In genomic region chr2:23803965-23804542, GRCh38 we compare ENCODE assay signal across 10 cellular contexts.
DNase-seq lines count a peak whose midpoint lies in the region; ATAC-seq and FAIRE-seq lines count a peak whose summit lies in the region.
"Had no signal": no experiment of that assay in that cellular context is flagged by ENCODE, and none has a peak within 500 bp of the region (broad histone marks: within the 10 kb centered on the region; RNA-seq: fewer than 3 reads in every experiment).

No MANE protein-coding gene starts in this region.

- H3K36me3 Mint-ChIP-seq in activated naive CD4-positive, alpha-beta T cell treated with anti-CD3 and anti-CD28 coated beads, Interleukin-2, amount 50 U/mL, for 24 hours: peaks cover 1% of the 10 kb centered on the region
- peaks cover 21% of the 10 kb centered on the region for H3K36me3 Mint-ChIP-seq in activated naive CD4-positive, alpha-beta T cell treated with anti-CD3 and anti-CD28 coated beads, Interleukin-2, amount 10 ng/mL, durations not matched to agents 7 days and 5 days
- peaks cover 5% of the 10 kb centered on the region for H3K36me3 Mint-ChIP-seq in natural killer cell treated with Interleukin-12 subunit alpha and Interleukin-12 subunit beta and Interleukin-15 and Interleukin-18, amount 100 ng/mL, for 72 hours

- peak overlapping the region; percentile 86 for H3K27ac Mint-ChIP-seq in activated naive CD4-positive, alpha-beta T cell treated with anti-CD3 and anti-CD28 coated beads, Interleukin-2, amount 50 U/mL, for 24 hours
- H3K27ac Mint-ChIP-seq in activated naive CD4-positive, alpha-beta T cell treated with anti-CD3 and anti-CD28 coated beads, Interleukin-2, amount 10 ng/mL, durations not matched to agents 7 days and 5 days: no peak overlapping the region
- H3K27ac Mint-ChIP-seq in natural killer cell treated with Interleukin-12 subunit alpha and Interleukin-12 subunit beta and Interleukin-15 and Interleukin-18, amount 100 ng/mL, for 72 hours: no peak overlapping the region
- H3K27ac Mint-ChIP-seq: activated T-helper 1 cell treated with anti-CD3 and anti-CD28 coated beads, Interleukin-12 subunit alpha, Interleukin-12 subunit beta, Interleukin-2, Interleukin-4 antibody, amounts not matched to agents 30 ng/mL and 10 ng/mL and 1 ng/mL, durations not matched to agents 14 hours and 24 hours and 36 hours; IgD-negative memory B cell had no signal

- no peak for FAIRE-seq in urothelium cell line (lab: Jason Lieb, UNC)

- H3K4me1 Mint-ChIP-seq in activated naive CD4-positive, alpha-beta T cell treated with anti-CD3 and anti-CD28 coated beads, Interleukin-2, amount 50 U/mL, for 24 hours: no peaks in the 10 kb centered on the region
- H3K4me1 Mint-ChIP-seq in activated naive CD4-positive, alpha-beta T cell treated with anti-CD3 and anti-CD28 coated beads, Interleukin-2, amount 10 ng/mL, durations not matched to agents 7 days and 5 days: no peaks in the 10 kb centered on the region
- peaks cover 4 to 9% of the 10 kb centered on the region in 2 donors for H3K4me1 Mint-ChIP-seq in natural killer cell treated with Interleukin-12 subunit alpha and Interleukin-12 subunit beta and Interleukin-15 and Interleukin-18, amount 100 ng/mL, for 72 hours (ENCODE audit: low read depth in 2 of 2)

- H3K9me3 Mint-ChIP-seq in activated naive CD4-positive, alpha-beta T cell treated with anti-CD3 and anti-CD28 coated beads, Interleukin-2, amount 50 U/mL, for 24 hours: no peaks in the 10 kb centered on the region
- H3K9me3 Mint-ChIP-seq in activated naive CD4-positive, alpha-beta T cell treated with anti-CD3 and anti-CD28 coated beads, Interleukin-2, amount 10 ng/mL, durations not matched to agents 7 days and 5 days: no peaks in the 10 kb centered on the region
- H3K9me3 Mint-ChIP-seq in natural killer cell treated with Interleukin-12 subunit alpha and Interleukin-12 subunit beta and Interleukin-15 and Interleukin-18, amount 100 ng/mL, for 72 hours: no peaks in the 10 kb centered on the region
- H3K9me3 Mint-ChIP-seq: activated T-helper 1 cell treated with anti-CD3 and anti-CD28 coated beads, Interleukin-12 subunit alpha, Interleukin-12 subunit beta, Interleukin-2, Interleukin-4 antibody, amounts not matched to agents 30 ng/mL and 10 ng/mL and 1 ng/mL, durations not matched to agents 14 hours and 24 hours and 36 hours; IgD-negative memory B cell had no signal

- DNase-seq in activated naive CD4-positive, alpha-beta T cell treated with anti-CD3 and anti-CD28 coated beads, Interleukin-2, amount 10 ng/mL, durations not matched to agents 7 days and 5 days: no peak
- peak; percentile 32 for DNase-seq in RKO (ENCODE audit: low spot score)
- peak in 30 of 42 donors; percentile 2 to 69 (median 40) for DNase-seq in head of caudate nucleus
- peak; percentile 40 for DNase-seq in urothelium cell line (ENCODE audit: low spot score)
- no peak for DNase-seq in natural killer cell treated with Interleukin-12 subunit alpha and Interleukin-12 subunit beta and Interleukin-15 and Interleukin-18, amount 100 ng/mL, for 72 hours (ENCODE audit: low spot score)
- no peak for DNase-seq in stimulated activated naive CD4-positive, alpha-beta T cell treated with Interleukin-2 at 50 U/mL for 16 hours (lab: John Stamatoyannopoulos, UW)
- no peak for DNase-seq in activated CD4-positive, alpha-beta T cell treated with anti-CD3 and anti-CD28 coated beads for 1 hour

- intact Hi-C loops in head of caudate nucleus (cut with DNase I): no loop called here

- no peak overlapping the region for H3K4me3 Mint-ChIP-seq in activated naive CD4-positive, alpha-beta T cell treated with anti-CD3 and anti-CD28 coated beads, Interleukin-2, amount 50 U/mL, for 24 hours
- no peak overlapping the region for H3K4me3 Mint-ChIP-seq in activated naive CD4-positive, alpha-beta T cell treated with anti-CD3 and anti-CD28 coated beads, Interleukin-2, amount 10 ng/mL, durations not matched to agents 7 days and 5 days
- H3K4me3 Mint-ChIP-seq in natural killer cell treated with Interleukin-12 subunit alpha and Interleukin-12 subunit beta and Interleukin-15 and Interleukin-18, amount 100 ng/mL, for 72 hours: no peak overlapping the region
- H3K4me3 Mint-ChIP-seq: activated T-helper 1 cell treated with anti-CD3 and anti-CD28 coated beads, Interleukin-12 subunit alpha, Interleukin-12 subunit beta, Interleukin-2, Interleukin-4 antibody, amounts not matched to agents 30 ng/mL and 10 ng/mL and 1 ng/mL, durations not matched to agents 14 hours and 24 hours and 36 hours; IgD-negative memory B cell had no signal

- no peak for ATAC-seq in natural killer cell treated with Interleukin-12 subunit alpha and Interleukin-12 subunit beta and Interleukin-15 and Interleukin-18, amount 100 ng/mL, for 72 hours

- no peaks in the 10 kb centered on the region for H3K27me3 Mint-ChIP-seq in activated naive CD4-positive, alpha-beta T cell treated with anti-CD3 and anti-CD28 coated beads, Interleukin-2, amount 50 U/mL, for 24 hours
- H3K27me3 Mint-ChIP-seq in activated naive CD4-positive, alpha-beta T cell treated with anti-CD3 and anti-CD28 coated beads, Interleukin-2, amount 10 ng/mL, durations not matched to agents 7 days and 5 days: no peaks in the 10 kb centered on the region
- H3K27me3 Mint-ChIP-seq in natural killer cell treated with Interleukin-12 subunit alpha and Interleukin-12 subunit beta and Interleukin-15 and Interleukin-18, amount 100 ng/mL, for 72 hours: no peaks in the 10 kb centered on the region
- H3K27me3 Mint-ChIP-seq: IgD-negative memory B cell had no signal

- CTCF ChIA-PET in activated naive CD4-positive, alpha-beta T cell treated with anti-CD3 and anti-CD28 coated beads, Interleukin-2, amount 10 ng/mL, durations not matched to agents 7 days and 5 days (lab: Charles Lee): interaction anchor here (2.0 kb wide), 1 partner anchor 21 kb away, joined by 6 read pairs; no protein-coding TSS in a partner anchor

Comparison
In these comparisons a context has a peak if more than half of its experiments do, and no peak if none do; other contexts are left out.
1. DNase-seq: peak in RKO (single experiment), head of caudate nucleus (30 of 42) and urothelium cell line (single experiment); none in activated naive CD4-positive, alpha-beta T cell treated with anti-CD3 and anti-CD28 coated beads, Interleukin-2, amount 10 ng/mL, durations not matched to agents 7 days and 5 days (single experiment), natural killer cell treated with Interleukin-12 subunit alpha and Interleukin-12 subunit beta and Interleukin-15 and Interleukin-18, amount 100 ng/mL, for 72 hours (single experiment), stimulated activated naive CD4-positive, alpha-beta T cell treated with Interleukin-2 at 50 U/mL for 16 hours (single experiment) and activated CD4-positive, alpha-beta T cell treated with anti-CD3 and anti-CD28 coated beads for 1 hour (single experiment).